ENCODE assay signal across 14 cellular contexts in the genomic region with DNA sequence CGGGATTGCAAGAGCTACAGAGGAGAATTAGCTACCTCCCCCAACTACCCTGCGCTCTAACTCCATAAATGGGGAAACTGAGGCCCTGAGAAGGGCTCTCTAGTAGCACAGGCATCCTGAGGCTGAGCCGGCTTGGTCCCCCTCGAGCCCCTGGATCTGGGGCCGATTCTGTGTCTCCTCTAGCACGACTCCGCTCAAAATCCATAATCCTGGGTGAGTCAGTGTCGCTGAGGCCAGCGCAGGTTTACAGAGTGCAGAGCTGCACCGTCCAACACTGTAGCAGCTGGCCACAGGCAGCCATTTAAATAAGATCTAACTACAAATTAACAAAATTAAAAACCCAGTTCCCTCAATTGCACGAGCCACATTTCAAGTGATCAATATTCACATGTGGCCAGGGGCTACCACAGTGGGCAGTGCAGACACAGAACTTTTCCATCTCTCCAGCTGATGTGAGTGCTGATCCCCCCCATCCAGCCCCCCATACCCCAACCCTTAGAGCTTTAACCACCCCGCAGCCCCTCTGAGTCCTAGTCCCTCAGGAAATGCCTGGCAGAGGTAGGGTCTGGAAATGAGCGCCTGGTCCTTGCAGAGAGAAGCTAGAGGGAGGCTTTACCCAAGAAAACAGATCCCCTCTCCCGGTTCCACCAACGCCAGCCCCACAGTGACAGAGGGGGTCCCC. TPM values are rescaled to one million over a fixed set of nuclear protein-coding genes. Genes with fewer than 3 reads are reported as not detected.
DNase-seq lines count a peak whose midpoint lies in the region; ATAC-seq and TF ChIP-seq lines count a peak whose summit lies in the region.
"Had no signal": no experiment of that assay in that cellular context is flagged by ENCODE, and none has a peak within 500 bp of the region (broad histone marks: within the 10 kb centered on the region; RNA-seq: fewer than 3 reads in every experiment).

No MANE protein-coding gene starts in this region.

- peaks cover 99% of the 10 kb centered on the region for H3K27me3 Mint-ChIP-seq in nephron progenitor cell (ENCODE audit: low read depth, poor library complexity)

- no peaks in the 10 kb centered on the region for H4K20me1 ChIP-seq in fibroblast of lung (ENCODE audit: control insufficient read depth, extremely low read depth, insufficient read depth, low read length)

- H3K4me1 ChIP-seq in HUES48 (ENCODE audit: control insufficient read depth, insufficient read depth, low read length) = peaks cover 46% of the 10 kb centered on the region
- H3K4me1 ChIP-seq in fibroblast of lung (ENCODE audit: control insufficient read depth, extremely low read depth, insufficient read depth, low read length) = peaks cover 19% of the 10 kb centered on the region
- peaks cover 0 to 9% (median 0%) of the 10 kb centered on the region in 4 donors for H3K4me1 ChIP-seq in right lobe of liver
- H3K4me1 ChIP-seq in sigmoid colon = peaks cover 0 to 30% (median 21%) of the 10 kb centered on the region in 4 donors

- H3K9me3 Mint-ChIP-seq in nephron progenitor cell = no peaks in the 10 kb centered on the region
- H3K9me3 Mint-ChIP-seq: stimulated activated naive CD8-positive, alpha-beta T cell treated with anti-CD3 and anti-CD28 coated beads, Interleukin-15, amount 100 ng/mL, for 72 hours had no signal

- DNase-seq in fibroblast of lung (ENCODE audit: low read depth in 2 of 2) (peak in 1 of 2 donors; percentile 55), nephron progenitor cell (no peak), right lobe of liver (no peak), sigmoid colon (no peak)
- DNase-seq: activated CD4-positive, CD25-positive, alpha-beta regulatory T cell treated with anti-CD3 and anti-CD28 coated beads, Interleukin-2, amount 50 U/mL, for 72 hours; activated T-cell treated with anti-CD3 and anti-CD28 coated beads, Interleukin-2, amount 50 U/mL, for 48 hours; NCI-H1436 treated with DMSO at 0.1 percent for 48 hours; stimulated activated naive CD8-positive, alpha-beta T cell treated with anti-CD3 and anti-CD28 coated beads, Interleukin-15, amount 100 ng/mL, for 72 hours had no signal

- H2AFZ ChIP-seq in fibroblast of lung (ENCODE audit: low read length) = no peak overlapping the region

- TF ChIP-seq POLR2A in right lobe of liver (IDR thresholded peaks at IDR 0.05) (no peak), sigmoid colon (IDR thresholded peaks at IDR 0.05) (no peak)

- no peak overlapping the region for H3K27ac Mint-ChIP-seq in nephron progenitor cell

- H3K4me3 Mint-ChIP-seq in nephron progenitor cell = peak overlapping the region; percentile 42

- TF ChIP-seq CTCF in 22Rv1 (IDR thresholded peaks at IDR 0.05) (no peak), fibroblast of lung (conservative IDR thresholded peaks at IDR 0.05 in 1 of 2, IDR thresholded peaks at IDR 0.05 in 1 of 2; ENCODE audit: low read depth in 1 of 2, low read length in 2 of 2) (no peak), nephron progenitor cell (IDR thresholded peaks at IDR 0.05) (no peak), right lobe of liver (IDR thresholded peaks at IDR 0.05) (no peak), sigmoid colon (IDR thresholded peaks at IDR 0.05) (no peak)

- ATAC-seq in right lobe of liver = no peak
- ATAC-seq in HG02973 (IDR thresholded peaks at IDR 0.05; ENCODE audit: unreplicated experiment) = no peak
- ATAC-seq in GM18873 (IDR thresholded peaks at IDR 0.05; ENCODE audit: low FRiP score, unreplicated experiment) = no peak
- ATAC-seq: stimulated activated naive CD8-positive, alpha-beta T cell treated with anti-CD3 and anti-CD28 coated beads, Interleukin-15, amount 100 ng/mL, for 72 hours had no signal

- peaks cover 17% of the 10 kb centered on the region for H3K79me2 ChIP-seq in fibroblast of lung (ENCODE audit: control insufficient read depth, insufficient read depth, low read length)

- no peak overlapping the region for H3K9ac ChIP-seq in HUES48 (ENCODE audit: low read depth, low read length)
- no peak overlapping the region for H3K9ac ChIP-seq in fibroblast of lung (ENCODE audit: insufficient read depth, low read length)

- WGBS in right lobe of liver (ENCODE audit: insufficient coverage, low coverage, low lambda C conversion rate, missing lambda C conversion rate) = 36% methylated on average over 7 of the region's 15 CpGs
- 35 to 53% methylated on average over 15 of the region's 15 CpGs for WGBS in sigmoid colon, 2 donors

- H3K9me3 ChIP-seq in HUES48 (ENCODE audit: control insufficient read depth, insufficient read depth, low read length) = no peaks in the 10 kb centered on the region
- H3K9me3 ChIP-seq in fibroblast of lung (ENCODE audit: control insufficient read depth, insufficient read depth, low read depth, low read length) = no peaks in the 10 kb centered on the region
- H3K9me3 ChIP-seq in right lobe of liver = no peaks in the 10 kb centered on the region
- H3K9me3 ChIP-seq in sigmoid colon = no peaks in the 10 kb centered on the region

- H3K4me3 ChIP-seq in HUES48 (ENCODE audit: low read depth, low read length) (peak overlapping the region; percentile 21; the same call in 1 of the 2 replicates), fibroblast of lung (replicated peaks in 1 of 4; ENCODE audit: control extremely low read depth in 1 of 4, insufficient read depth in 1 of 4, low read depth in 3 of 4, low read length in 4 of 4) (no peak overlapping the region), right lobe of liver (no peak overlapping the region), sigmoid colon (no peak overlapping the region)

- H3K4me1 Mint-ChIP-seq in nephron progenitor cell = peaks cover 49% of the 10 kb centered on the region

- TF ChIP-seq EP300 in sigmoid colon (IDR thresholded peaks at IDR 0.05) = no peak

- intact Hi-C loops in right lobe of liver (cut with DNase I) = no loop called here
- intact Hi-C loops in sigmoid colon (cut with DNase I) = no loop called here

- peaks cover 100% of the 10 kb centered on the region for H3K27me3 ChIP-seq in HUES48 (ENCODE audit: control insufficient read depth, insufficient read depth, low read length)
- H3K27me3 ChIP-seq in fibroblast of lung (ENCODE audit: control insufficient read depth, insufficient read depth, low read length) = peaks cover 3% of the 10 kb centered on the region
- peaks cover 0 to 24% of the 10 kb centered on the region in 2 donors for H3K27me3 ChIP-seq in right lobe of liver
- peaks cover 52 to 100% (median 90%) of the 10 kb centered on the region in 3 donors for H3K27me3 ChIP-seq in sigmoid colon

- H3K4me2 ChIP-seq in fibroblast of lung (ENCODE audit: extremely low read depth, insufficient read depth, low read length) = no peak overlapping the region

- no peaks in the 10 kb centered on the region for H3K36me3 Mint-ChIP-seq in nephron progenitor cell (ENCODE audit: low read depth)

- H3K27ac ChIP-seq in 22Rv1 = peak overlapping the region; percentile 96
- H3K27ac ChIP-seq in HUES48 (ENCODE audit: low read depth, low read length) = no peak overlapping the region
- H3K27ac ChIP-seq in fibroblast of lung (ENCODE audit: insufficient read depth, low read length) = peak overlapping the region; percentile 6
- H3K27ac ChIP-seq in right lobe of liver = no peak overlapping the region
- H3K27ac ChIP-seq in sigmoid colon = peak overlapping the region in 2 of 4 donors; percentile 17 to 18

- H3K36me3 ChIP-seq in HUES48 (ENCODE audit: control insufficient read depth, insufficient read depth, low read length) (no peaks in the 10 kb centered on the region), fibroblast of lung (ENCODE audit: control insufficient read depth, insufficient read depth, low read length) (peaks cover 4% of the 10 kb centered on the region), right lobe of liver (no peaks in the 10 kb centered on the region), sigmoid colon (no peaks in the 10 kb centered on the region)

RNA-seq across cellular contexts. Expression of a gene that starts 10.7 kb away (rescaled TPM):
- 0.51 and 0.83 TPM in 2 replicates for total RNA-seq in fibroblast of lung
- 3.2 and 4.0 TPM in 2 replicates for polyA plus RNA-seq in fibroblast of lung
- 6.2 and 9.3 TPM in 2 replicates for polyA plus RNA-seq in fibroblast of lung (2012)
- 4.3 and 4.9 TPM in 2 replicates for polyA minus RNA-seq in fibroblast of lung (ENCODE audit: low replicate concordance)
- total RNA-seq in right lobe of liver = 1 to 10 TPM in 2 of 6 experiments, under 1 TPM in 4; 0.60 to 1.3 (median 0.76) TPM
- 1 to 10 TPM; 2.1 to 6.6 (median 5.0) TPM for total RNA-seq in sigmoid colon
- 1 to 10 TPM in 2 of 3 donors, under 1 TPM in 1; 0.46 to 5.2 (median 1.8) TPM for polyA plus RNA-seq in sigmoid colon

RNA-seq across cellular contexts. Expression of a gene that starts 15.6 kb away (rescaled TPM):
- total RNA-seq in fibroblast of lung = not detected in 2 replicates
- not detected in 2 replicates for polyA plus RNA-seq in fibroblast of lung
- not detected in 2 replicates for polyA plus RNA-seq in fibroblast of lung (2012)
- polyA minus RNA-seq in fibroblast of lung (ENCODE audit: low replicate concordance) = not detected in 2 replicates
- not detected for total RNA-seq in right lobe of liver
- not detected for total RNA-seq in sigmoid colon
- polyA plus RNA-seq in sigmoid colon = not detected
- total RNA-seq: HT1080, SK-MEL-5 had no signal

Comparison
In these comparisons a context has a peak if more than half of its experiments do, and no peak if none do; other contexts are left out.
1. H3K27ac ChIP-seq: peak in 22Rv1 (single experiment) and fibroblast of lung (single experiment); none in HUES48 (single experiment) and right lobe of liver (0 of 3).